1 cellular context compared by ENCODE assay signal in genomic region chr12:47753021-47754001, GRCh38.
A peak's percentile ranks its signal among the peaks of the same experiment; 100 is the strongest.
TF ChIP-seq lines count a peak whose summit lies in the region.

No MANE protein-coding gene starts in this region.

TF ChIP-seq in endothelial cell of umbilical vein, 7 proteins besides CTCF, POLR2A, EP300 and RAD21 (continued from another document):
- peak; percentile 86 for TF ChIP-seq MAX (IDR thresholded peaks at IDR 0.05; ENCODE audit: insufficient read depth, insufficient read length)
- TF ChIP-seq FOS (IDR thresholded peaks at IDR 0.05; ENCODE audit: borderline replicate concordance, insufficient read depth, low read length), result no peak
- TF ChIP-seq EZH2 (IDR thresholded peaks at IDR 0.05; ENCODE audit: borderline replicate concordance, low read depth, low read length, severe bottlenecking), result no peak
- no peak for TF ChIP-seq JUN (IDR thresholded peaks at IDR 0.05; ENCODE audit: borderline replicate concordance, insufficient read depth, insufficient read length, low read depth)
- TF ChIP-seq GATA2 (IDR thresholded peaks at IDR 0.05; ENCODE audit: insufficient read depth, insufficient read length, low read depth, low read length), result no peak
- TF ChIP-seq MYC (IDR thresholded peaks at IDR 0.05; ENCODE audit: low read depth, low read length), result peak; percentile 17
